Comparison of ENCODE assay signal across 2 cellular contexts in the genomic region with DNA sequence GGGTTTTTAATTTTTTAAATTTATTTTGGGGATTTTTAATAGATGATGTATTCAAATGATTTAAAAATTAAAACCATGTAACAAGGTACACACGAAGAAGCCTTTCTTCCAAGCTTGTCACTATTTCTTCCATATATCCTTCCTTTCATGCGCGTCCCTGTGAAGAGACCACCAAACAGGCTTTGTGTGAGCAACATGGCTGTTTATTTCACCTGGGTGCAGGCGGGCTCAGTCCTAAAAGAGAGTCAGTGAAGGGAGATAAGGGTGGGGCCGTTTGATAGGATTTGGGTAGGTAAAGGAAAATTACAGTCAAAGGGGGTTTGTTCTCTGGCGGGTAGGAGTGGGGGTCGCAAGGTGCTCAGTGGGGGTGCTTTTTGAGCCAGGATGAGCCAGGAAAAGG.
TF ChIP-seq lines count a peak whose summit lies in the region.

No MANE protein-coding gene starts in this region.

TF ChIP-seq in GM23338, 12 proteins besides CTCF, POLR2A, EP300 and RAD21:
- peak; percentile 46; the same call in 1 of the 2 replicates for TF ChIP-seq POLR2AphosphoS5 (IDR thresholded peaks at IDR 0.05; ENCODE audit: low read depth)

TF ChIP-seq in H1, 55 proteins besides CTCF, POLR2A, EP300 and RAD21:
- TF ChIP-seq POLR2AphosphoS5 (IDR thresholded peaks at IDR 0.05; ENCODE audit: low read depth, low read length): peak; percentile 44; the same call in 1 of the 2 replicates
